ENCODE assay signal across 24 cellular contexts in the genomic region with DNA sequence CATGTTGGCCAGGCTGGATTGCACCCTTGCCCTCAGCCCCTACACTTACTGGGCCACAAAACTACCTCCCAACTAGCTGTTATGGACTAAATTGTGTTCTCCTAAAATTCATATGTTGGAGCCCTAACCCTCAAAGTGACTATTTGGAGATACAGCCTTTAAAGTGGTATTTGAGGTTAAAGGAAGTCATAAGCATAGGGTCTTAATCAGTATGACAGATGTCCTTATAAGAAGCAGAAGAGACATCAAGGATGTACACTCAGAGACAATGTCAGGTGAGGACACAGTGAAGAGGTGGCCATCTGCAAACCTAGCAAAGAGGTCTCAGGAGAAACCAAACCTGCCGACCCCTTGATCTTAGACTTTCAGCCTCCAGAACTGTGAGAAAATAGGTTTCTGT.
DNase-seq lines count a peak whose midpoint lies in the region; ATAC-seq, FAIRE-seq and TF ChIP-seq lines count a peak whose summit lies in the region.
"Had no signal": no experiment of that assay in that cellular context is flagged by ENCODE, and none has a peak within 500 bp of the region (broad histone marks: within the 10 kb centered on the region; RNA-seq: fewer than 3 reads in every experiment).

No MANE protein-coding gene starts in this region.

- H2AFZ ChIP-seq in mammary epithelial cell (ENCODE audit: low read depth, low read length): no peak overlapping the region

- TF ChIP-seq CTCF in MCF 10A (IDR thresholded peaks at IDR 0.05; ENCODE audit: unreplicated experiment): no peak
- TF ChIP-seq CTCF in mammary epithelial cell (conservative IDR thresholded peaks at IDR 0.05 in 1 of 2, IDR thresholded peaks at IDR 0.05 in 1 of 2; ENCODE audit: extremely low read depth in 1 of 2, insufficient read depth in 1 of 2, low read depth in 1 of 2, low read length in 2 of 2): no peak
- TF ChIP-seq CTCF in RWPE2 (IDR thresholded peaks at IDR 0.05; ENCODE audit: poor library complexity, severe bottlenecking): no peak

- intact Hi-C loops in MCF 10A (cut with micrococcal nuclease): loop anchor here (10.0 kb wide), 1 partner anchor 780 kb away; no protein-coding TSS in a partner anchor
- intact Hi-C loops in mammary epithelial cell (cut with micrococcal nuclease): no loop called here

- 100% methylated on average over 1 of the region's 1 CpG for WGBS in mammary epithelial cell (ENCODE audit: low coverage, missing lambda C conversion rate)

- POLR2A ChIA-PET in MCF 10A (lab: Yijun Ruan, JAX): interaction anchor here (0.8 to 5.2 kb wide), 3 partner anchors 32 to 1508 kb away, joined by 3 to 27 read pairs (median 6); no protein-coding TSS in a partner anchor

- no peaks in the 10 kb centered on the region for H3K79me2 ChIP-seq in mammary epithelial cell (ENCODE audit: insufficient read depth, low read length)

- H3K36me3 ChIP-seq in mammary epithelial cell (ENCODE audit: insufficient read depth, low read length): no peaks in the 10 kb centered on the region
- no peaks in the 10 kb centered on the region for H3K36me3 ChIP-seq in KOPT-K1 (ENCODE audit: insufficient read depth, low read length)
- H3K36me3 ChIP-seq in RWPE2 (ENCODE audit: low read depth): no peaks in the 10 kb centered on the region
- H3K36me3 ChIP-seq: HAP-1 had no signal

- no peak overlapping the region for H3K4me2 ChIP-seq in mammary epithelial cell (ENCODE audit: insufficient read depth, low read depth, low read length)
- H3K4me2 ChIP-seq: A549 had no signal

- no peaks in the 10 kb centered on the region for H3K9me3 Mint-ChIP-seq in MCF 10A (ENCODE audit: unreplicated experiment)
- H3K9me3 Mint-ChIP-seq: CD4-positive, alpha-beta memory T cell; HFFc6 had no signal

- FAIRE-seq in HTR-8/SVneo (lab: Jason Lieb, UNC): no peak
- FAIRE-seq: A549, G401.6, GM12892, GM19239, H54 had no signal

- peaks cover 46% of the 10 kb centered on the region for H3K4me1 Mint-ChIP-seq in MCF 10A (ENCODE audit: insufficient read depth, unreplicated experiment)
- H3K4me1 Mint-ChIP-seq: CD4-positive, alpha-beta memory T cell had no signal

- H3K27me3 ChIP-seq in mammary epithelial cell (ENCODE audit: insufficient read depth, low read length) (peaks cover 3% of the 10 kb centered on the region), RWPE2 (ENCODE audit: insufficient read depth, poor library complexity, severe bottlenecking) (no peaks in the 10 kb centered on the region)

- H3K9me3 ChIP-seq in mammary epithelial cell (replicated peaks; ENCODE audit: insufficient read depth, low read length): no peaks in the 10 kb centered on the region
- H3K9me3 ChIP-seq in KOPT-K1 (ENCODE audit: insufficient read depth, low read length, poor library complexity, severe bottlenecking): no peaks in the 10 kb centered on the region
- no peaks in the 10 kb centered on the region for H3K9me3 ChIP-seq in RWPE2 (ENCODE audit: severe bottlenecking)
- H3K9me3 ChIP-seq: A549, HAP-1 had no signal

- in situ Hi-C loops in mammary epithelial cell (cut with MboI; ENCODE audit: low sequenced_read_pairs in 2 of 2): no loop called here

- no TSS peak for BruUV-seq in MCF 10A (replicated peaks; lab: Mats Ljungman, UMichigan)
- no TSS peak for BruUV-seq in mammary epithelial cell (replicated peaks; lab: Mats Ljungman, UMichigan)

- no peaks in the 10 kb centered on the region for H3K36me3 Mint-ChIP-seq in MCF 10A (ENCODE audit: insufficient read depth, unreplicated experiment)
- H3K36me3 Mint-ChIP-seq: CD4-positive, alpha-beta memory T cell had no signal

- H4K20me1 ChIP-seq in mammary epithelial cell (ENCODE audit: insufficient read depth, low read length): no peaks in the 10 kb centered on the region

- peaks cover 22% of the 10 kb centered on the region for H3K4me1 ChIP-seq in mammary epithelial cell (ENCODE audit: insufficient read depth, low read length)
- peaks cover 20% of the 10 kb centered on the region for H3K4me1 ChIP-seq in RWPE2 (ENCODE audit: insufficient read depth, poor library complexity, severe bottlenecking)
- H3K4me1 ChIP-seq: A549, HAP-1 had no signal

- no peak overlapping the region for H3K4me3 ChIP-seq in mammary epithelial cell (replicated peaks in 1 of 3; ENCODE audit: insufficient read depth in 1 of 3, low read depth in 2 of 3, low read length in 3 of 3)
- H3K4me3 ChIP-seq in RWPE2 (ENCODE audit: severe bottlenecking): no peak overlapping the region
- H3K4me3 ChIP-seq: A549, HAP-1 had no signal

- no peaks in the 10 kb centered on the region for H3K27me3 Mint-ChIP-seq in MCF 10A (ENCODE audit: insufficient read depth, unreplicated experiment)

- dilution Hi-C loops in mammary epithelial cell (cut with HindIII; ENCODE audit: low sequenced_read_pairs): no loop called here

- DNase-seq in MCF 10A (ENCODE audit: unreplicated experiment) (no peak), mammary epithelial cell (no peak), RWPE2 (ENCODE audit: low spot score) (no peak), HTR-8/SVneo (ENCODE audit: insufficient read length, low spot score) (no peak)
- DNase-seq: 8988T; ACHN; AML-193; C1 segment of cervical spinal cord; Calu3; CD4-positive, alpha-beta memory T cell; COR-L47; DMS79 treated with DMSO at 0.1 percent for 48 hours; GOT3; HFFc6 had no signal

- CTCF ChIA-PET in MCF 10A (lab: Yijun Ruan, JAX): interaction anchor here (0.6 to 1.3 kb wide), 9 partner anchors 9 to 1473 kb away, joined by 3 to 7 read pairs (median 4); no protein-coding TSS in a partner anchor
- CTCF ChIA-PET in mammary epithelial cell (lab: Charles Lee; ENCODE audit: low non-redundant PET): no interaction called here

- no peak overlapping the region for H3K9ac ChIP-seq in mammary epithelial cell (ENCODE audit: insufficient read depth, low read length)

- peak overlapping the region; percentile 93 for H3K27ac Mint-ChIP-seq in MCF 10A (ENCODE audit: low read depth, unreplicated experiment)
- H3K27ac Mint-ChIP-seq: CD4-positive, alpha-beta memory T cell; HFFc6 had no signal

- no peak overlapping the region for H3K4me3 Mint-ChIP-seq in MCF 10A (ENCODE audit: unreplicated experiment)
- H3K4me3 Mint-ChIP-seq: CD4-positive, alpha-beta memory T cell; HFFc6 had no signal

- H3K27ac ChIP-seq in mammary epithelial cell (ENCODE audit: insufficient read depth, low read depth, low read length): no peak overlapping the region
- H3K27ac ChIP-seq in KOPT-K1 (ENCODE audit: low read depth, low read length, poor library complexity, severe bottlenecking): peak overlapping the region; percentile 47
- H3K27ac ChIP-seq in RWPE2 (ENCODE audit: poor library complexity, severe bottlenecking): peak overlapping the region; percentile 64

- ATAC-seq in RWPE2 (ENCODE audit: low read depth) (no peak), GM18498 (IDR thresholded peaks at IDR 0.05; ENCODE audit: unreplicated experiment) (no peak), HG03025 (IDR thresholded peaks at IDR 0.05; ENCODE audit: low FRiP score, unreplicated experiment) (no peak), HG03378 (IDR thresholded peaks at IDR 0.05; ENCODE audit: unreplicated experiment) (no peak)
- ATAC-seq: A549 had no signal
